Comparison of ENCODE assay signal across 1 cellular context in the genomic region with DNA sequence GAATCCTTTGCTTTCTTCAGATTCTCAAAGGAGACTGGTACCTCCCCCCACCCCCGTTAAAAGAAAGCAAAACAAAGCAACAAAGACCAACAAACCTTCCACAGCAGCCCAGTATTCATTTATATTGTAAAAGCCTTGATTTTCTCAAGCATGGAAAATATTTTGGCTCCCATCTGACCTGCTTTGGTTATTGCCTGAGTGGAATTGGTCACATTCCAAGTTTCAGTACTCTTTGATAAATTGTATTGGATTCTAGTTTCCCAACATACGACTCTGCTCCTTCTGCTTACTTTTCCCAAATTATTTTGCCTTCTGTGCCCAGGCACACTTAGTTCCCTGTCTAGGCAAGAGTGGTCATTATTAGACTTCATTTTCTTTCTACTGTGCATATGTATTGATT.
TF ChIP-seq lines count a peak whose summit lies in the region.

No MANE protein-coding gene starts in this region.

TF ChIP-seq in HepG2, 621 proteins besides CTCF, POLR2A, EP300 and RAD21:
- TF ChIP-seq MTF2 (CRISPR knock-in tag; IDR thresholded peaks at IDR 0.05; ENCODE audit: borderline replicate concordance) (no peak), ZNF839 (CRISPR knock-in tag; IDR thresholded peaks at IDR 0.05; ENCODE audit: borderline replicate concordance) (no peak)
